8 cellular contexts compared by ENCODE assay signal in genomic region chr1:38004284-38005101, GRCh38. TPM values are rescaled to one million over a fixed set of nuclear protein-coding genes. Genes with fewer than 3 reads are reported as not detected.
A peak's percentile ranks its signal among the peaks of the same experiment; 100 is the strongest.
DNase-seq lines count a peak whose midpoint lies in the region; ATAC-seq, FAIRE-seq and TF ChIP-seq lines count a peak whose summit lies in the region.

No MANE protein-coding gene starts in this region.

- CTCF ChIA-PET in K562 (lab: Yijun Ruan, JAX; ENCODE audit: low intra/inter-chr PET ratio), result no interaction called here

- BruUV-seq in K562 (replicated peaks; lab: Mats Ljungman, UMichigan), result TSS peak; percentile 73

- peak overlapping the region; percentile 4 for H3K27ac Mint-ChIP-seq in type B pancreatic cell

- no peak for TF ChIP-seq RAD21 in K562 (CRISPR knock-in tag; conservative IDR thresholded peaks at IDR 0.05 in 1 of 2, IDR thresholded peaks at IDR 0.05 in 1 of 2)

- no peaks in the 10 kb centered on the region for H3K9me1 ChIP-seq in K562 (ENCODE audit: control insufficient read depth, insufficient read depth, low read length)

- H4K20me1 ChIP-seq in DND-41 (ENCODE audit: insufficient read depth, low read length), result no peaks in the 10 kb centered on the region; the same call in 1 of the 2 replicates
- no peaks in the 10 kb centered on the region for H4K20me1 ChIP-seq in Karpas-422 (ENCODE audit: insufficient read depth, low read depth, low read length)
- 0 out of 2 replicates have a peak, but pooled peaks cover 12% of the 10 kb centered on the region for H4K20me1 ChIP-seq in K562 (replicated peaks; ENCODE audit: control insufficient read depth, insufficient read depth, low read length)

- peak overlapping the region; percentile 88 for H3K4me2 ChIP-seq in DND-41 (ENCODE audit: insufficient read depth, low read length)
- H3K4me2 ChIP-seq in Karpas-422 (ENCODE audit: low read depth, low read length, poor library complexity, severe bottlenecking), result peak overlapping the region; percentile 71
- H3K4me2 ChIP-seq in K562 (ENCODE audit: insufficient read depth, low read length), result peak overlapping the region; percentile 92

- peaks cover 29% of the 10 kb centered on the region for H3K4me1 Mint-ChIP-seq in type B pancreatic cell (ENCODE audit: unreplicated experiment)

- intact Hi-C loops in K562 (cut with micrococcal nuclease), result loop anchor here (1.0 kb wide), 1 partner anchor 8 kb away; the partner anchor contains the start of gene UTP11
- intact Hi-C loops in lower lobe of right lung (cut with DNase I), result no loop called here

- POLR2A ChIA-PET in K562 (lab: Yijun Ruan, JAX), result interaction anchor here (0.5 to 4.3 kb wide), 5 partner anchors 10 to 998 kb away, joined by 3 to 65 read pairs (median 4); partner anchors contain the start of gene SF3A3

- H3K4me3 Mint-ChIP-seq in type B pancreatic cell, result peak overlapping the region; percentile 84

- DNase-seq in DND-41 (no peak), Karpas-422 (no peak), K562 (ENCODE audit: extremely low read depth in 1 of 4, low spot score in 3 of 4) (peak in 1 of 4 experiments; percentile 60), lower lobe of right lung (no peak), type B pancreatic cell (ENCODE audit: extremely low spot score, unreplicated experiment) (no peak), KBM-7 (no peak)

- peak overlapping the region; percentile 66 for H2AFZ ChIP-seq in DND-41 (ENCODE audit: low read depth, low read length)
- peak overlapping the region; percentile 14; the same call in 1 of the 2 replicates for H2AFZ ChIP-seq in Karpas-422 (ENCODE audit: low read length)
- H2AFZ ChIP-seq in K562 (ENCODE audit: low read depth, low read length), result no peak overlapping the region

- no peaks in the 10 kb centered on the region for H3K9me2 ChIP-seq in Karpas-422 (replicated peaks; ENCODE audit: insufficient read depth, low read length)

- no peak for TF ChIP-seq EP300 in K562 (IDR thresholded peaks at IDR 0.05; ENCODE audit: low read length)

- H3K9me3 ChIP-seq in DND-41 (ENCODE audit: insufficient read depth, low read length, severe bottlenecking) (no peaks in the 10 kb centered on the region), Karpas-422 (ENCODE audit: low read length) (no peaks in the 10 kb centered on the region), K562 (replicated peaks; ENCODE audit: control insufficient read depth, insufficient read depth, low read depth, low read length) (no peaks in the 10 kb centered on the region), lower lobe of right lung (no peaks in the 10 kb centered on the region)

- TF ChIP-seq CTCF in DND-41 (IDR thresholded peaks at IDR 0.05; ENCODE audit: borderline replicate concordance, extremely low read depth, low read length, poor library complexity, severe bottlenecking) (no peak), K562 (IDR thresholded peaks at IDR 0.05 in 2 of 3, conservative IDR thresholded peaks at IDR 0.05 in 1 of 3; ENCODE audit: insufficient read depth in 2 of 3, low read depth in 1 of 3, low read length in 3 of 3) (peak; percentile 21 to 37 (median 29); a peak in 3 of 6 replicates), lower lobe of right lung (IDR thresholded peaks at IDR 0.05) (no peak), type B pancreatic cell (conservative IDR thresholded peaks at IDR 0.05) (no peak)

- H3K79me2 ChIP-seq in DND-41 (ENCODE audit: insufficient read depth, low read length), result no peaks in the 10 kb centered on the region
- no peaks in the 10 kb centered on the region for H3K79me2 ChIP-seq in Karpas-422 (ENCODE audit: low read length)
- H3K79me2 ChIP-seq in K562 (ENCODE audit: control insufficient read depth, insufficient read depth, low read length), result peaks cover 66% of the 10 kb centered on the region

- H3K9ac ChIP-seq in DND-41 (ENCODE audit: low read depth, low read length) (peak overlapping the region; percentile 56), Karpas-422 (ENCODE audit: low read length) (peak overlapping the region; percentile 60), K562 (ENCODE audit: insufficient read depth in 1 of 2, low read depth in 2 of 2, low read length in 2 of 2) (peak overlapping the region; percentile 86 to 99)

- H3K36me3 Mint-ChIP-seq in type B pancreatic cell, result no peaks in the 10 kb centered on the region

- no peaks in the 10 kb centered on the region for H3K36me3 ChIP-seq in DND-41 (ENCODE audit: insufficient read depth, low read length)
- no peaks in the 10 kb centered on the region for H3K36me3 ChIP-seq in Karpas-422 (ENCODE audit: insufficient read depth, low read length)
- H3K36me3 ChIP-seq in K562 (ENCODE audit: control insufficient read depth, insufficient read depth, low read length), result peaks cover 36% of the 10 kb centered on the region
- no peaks in the 10 kb centered on the region for H3K36me3 ChIP-seq in lower lobe of right lung

- ATAC-seq in DND-41 (ENCODE audit: insufficient read depth, low read depth), result no peak
- peak; percentile 14 for ATAC-seq in K562
- no peak for ATAC-seq in lower lobe of right lung
- no peak for ATAC-seq in HG03565 (IDR thresholded peaks at IDR 0.05; ENCODE audit: unreplicated experiment)
- ATAC-seq in HG03520 (IDR thresholded peaks at IDR 0.05; ENCODE audit: unreplicated experiment), result no peak

- WGBS in K562 (ENCODE audit: insufficient coverage, low coverage, missing lambda C conversion rate), result under 1% methylated on average over 26 of the region's 26 CpGs

- H3K27ac ChIP-seq in DND-41 (ENCODE audit: low read length) (peak overlapping the region; percentile 4; the same call in 1 of the 2 replicates), Karpas-422 (ENCODE audit: low read length) (no peak overlapping the region), K562 (ENCODE audit: extremely low read depth, low read depth, low read length) (peak overlapping the region; percentile 80), lower lobe of right lung (peak overlapping the region; percentile 74)

- no peaks in the 10 kb centered on the region for H3K9me3 Mint-ChIP-seq in type B pancreatic cell

- in situ Hi-C loops in K562 (cut with MboI), result no loop called here
- in situ Hi-C loops in KBM-7 (cut with MboI; ENCODE audit: low pct_unique_long_range_greater_than_20kb, low sequenced_read_pairs), result no loop called here

- H3K27me3 ChIP-seq in DND-41 (ENCODE audit: insufficient read depth, low read length, poor library complexity) (no peaks in the 10 kb centered on the region), Karpas-422 (ENCODE audit: low read length) (0 out of 2 replicates have a peak, but pooled peaks cover 4% of the 10 kb centered on the region), K562 (ENCODE audit: control insufficient read depth in 2 of 2, insufficient read depth in 2 of 2, low read length in 2 of 2) (no peaks in the 10 kb centered on the region), lower lobe of right lung (ENCODE audit: low read depth) (no peaks in the 10 kb centered on the region)

- FAIRE-seq in K562 (lab: Jason Lieb, UNC), result peak; percentile 56

- TF ChIP-seq POLR2A in K562 (conservative IDR thresholded peaks at IDR 0.05), result peak; percentile 59

- peaks cover 27% of the 10 kb centered on the region for H3K4me1 ChIP-seq in DND-41 (ENCODE audit: insufficient read depth, low read length)
- peaks cover 10% of the 10 kb centered on the region for H3K4me1 ChIP-seq in Karpas-422 (ENCODE audit: low read length)
- peaks cover 57 to 62% of the 10 kb centered on the region in 2 experiments for H3K4me1 ChIP-seq in K562 (replicated peaks in 1 of 2; ENCODE audit: control insufficient read depth in 2 of 2, insufficient read depth in 2 of 2, low read length in 2 of 2)
- peaks cover 46% of the 10 kb centered on the region for H3K4me1 ChIP-seq in lower lobe of right lung

- peak overlapping the region; percentile 30 to 69; a peak in 3 of 4 replicates for H3K4me3 ChIP-seq in DND-41 (ENCODE audit: low read depth in 1 of 2, low read length in 2 of 2)
- H3K4me3 ChIP-seq in Karpas-422 (ENCODE audit: low read length), result peak overlapping the region; percentile 64; the same call in 1 of the 2 replicates
- H3K4me3 ChIP-seq in K562, result peak overlapping the region; percentile 65
- H3K4me3 ChIP-seq in lower lobe of right lung, result peak overlapping the region; percentile 69

- H3K27me3 Mint-ChIP-seq in type B pancreatic cell, result peaks cover 6% of the 10 kb centered on the region

RNA-seq across cellular contexts. Expression of gene FHL3, which starts 0.8 kb away (rescaled TPM):
- total RNA-seq in Karpas-422 (2014; rRNA removed; shearing (Covaris generic); ENCODE audit: low replicate concordance), result 4.6 and 10.7 TPM in 2 replicates
- 89.8 and 202 TPM in 2 replicates for total RNA-seq in K562 (2011; cell fraction: chromatin; rRNA removed; ENCODE audit: low replicate concordance)
- 99.7 and 116 TPM in 2 replicates for total RNA-seq in K562 (2011; cell fraction: nucleolus; rRNA removed)
- total RNA-seq in K562 (2011; cell fraction: nucleoplasm; rRNA removed), result 98.0 and 139 TPM in 2 replicates
- total RNA-seq in K562 (2014; rRNA removed), result 55.7 and 80.3 TPM in 2 replicates
- total RNA-seq in K562 (2014; rRNA removed; fragmentation: Illumina TruSeq; extraction: Trizol), result 22.6 and 27.7 TPM in 2 replicates
- total RNA-seq in K562 (2015; rRNA removed; fragmentation: Illumina TruSeq; extraction: Trizol), result 34.1 and 35.1 TPM in 2 replicates
- total RNA-seq in K562 (2021), result 123 and 144 TPM in 2 replicates
- polyA plus RNA-seq in K562 (2011; rRNA removed), result 14.8 and 18.9 TPM in 2 replicates
- polyA plus RNA-seq in K562 (2011; cell fraction: cytosol; rRNA removed), result 31.0 and 53.9 TPM in 2 replicates
- polyA plus RNA-seq in K562 (2011; cell fraction: nucleus; rRNA removed), result 58.4 and 84.8 TPM in 2 replicates
- 76.0 and 140 TPM in 2 replicates for polyA plus RNA-seq in K562 (2012)
- 117 and 145 TPM in 2 replicates for polyA plus RNA-seq in K562 (2014; fragmentation: Illumina TruSeq; extraction: Trizol)
- polyA plus RNA-seq in K562 (2014; fragmentation: Nextera tagmentation; extraction: Ambion mirVana), result 1 to 10 TPM; 6.1 to 8.0 TPM
- polyA plus RNA-seq in K562 (2014; rRNA removed), result 56.7 and 61.4 TPM in 2 replicates
- polyA minus RNA-seq in K562 (2011; rRNA and poly(A)+ RNA removed), result 26.4 and 29.9 TPM in 2 replicates
- 46.4 and 60.9 TPM in 2 replicates for polyA minus RNA-seq in K562 (2011; cell fraction: cytosol; rRNA and poly(A)+ RNA removed)
- 41.9 and 46.1 TPM in 2 replicates for polyA minus RNA-seq in K562 (2011; cell fraction: nucleus; rRNA and poly(A)+ RNA removed)
- total RNA-seq in lower lobe of right lung, result 16.9 TPM
- total RNA-seq in type B pancreatic cell (ENCODE audit: low replicate concordance), result 7.0 and 25.1 TPM in 2 replicates

RNA-seq across cellular contexts. Expression of gene UTP11, which starts 8.0 kb away (rescaled TPM):
- total RNA-seq in Karpas-422 (2014; rRNA removed; shearing (Covaris generic); ENCODE audit: low replicate concordance), result 27.3 and 31.1 TPM in 2 replicates
- 67.0 and 115 TPM in 2 replicates for total RNA-seq in K562 (2011; cell fraction: chromatin; rRNA removed; ENCODE audit: low replicate concordance)
- total RNA-seq in K562 (2011; cell fraction: nucleolus; rRNA removed), result 37.6 and 49.2 TPM in 2 replicates
- total RNA-seq in K562 (2011; cell fraction: nucleoplasm; rRNA removed), result 97.2 and 146 TPM in 2 replicates
- 125 and 137 TPM in 2 replicates for total RNA-seq in K562 (2014; rRNA removed)
- total RNA-seq in K562 (2014; rRNA removed; fragmentation: Illumina TruSeq; extraction: Trizol), result 215 and 251 TPM in 2 replicates
- 214 and 221 TPM in 2 replicates for total RNA-seq in K562 (2015; rRNA removed; fragmentation: Illumina TruSeq; extraction: Trizol)
- 124 and 129 TPM in 2 replicates for total RNA-seq in K562 (2021)
- polyA plus RNA-seq in K562 (2011; rRNA removed), result 67.6 and 91.1 TPM in 2 replicates
- 22.4 and 42.7 TPM in 2 replicates for polyA plus RNA-seq in K562 (2011; cell fraction: cytosol; rRNA removed)
- 18.0 and 28.1 TPM in 2 replicates for polyA plus RNA-seq in K562 (2011; cell fraction: nucleus; rRNA removed)
- 76.5 and 96.7 TPM in 2 replicates for polyA plus RNA-seq in K562 (2012)
- 329 and 378 TPM in 2 replicates for polyA plus RNA-seq in K562 (2014; fragmentation: Illumina TruSeq; extraction: Trizol)
- polyA plus RNA-seq in K562 (2014; fragmentation: Nextera tagmentation; extraction: Ambion mirVana), result 100 to 1,000 TPM; 269 to 303 TPM
- 167 and 253 TPM in 2 replicates for polyA plus RNA-seq in K562 (2014; rRNA removed)
- 46.0 and 51.0 TPM in 2 replicates for polyA minus RNA-seq in K562 (2011; rRNA and poly(A)+ RNA removed)
- 25.8 and 26.4 TPM in 2 replicates for polyA minus RNA-seq in K562 (2011; cell fraction: cytosol; rRNA and poly(A)+ RNA removed)
- polyA minus RNA-seq in K562 (2011; cell fraction: nucleus; rRNA and poly(A)+ RNA removed), result 17.6 and 38.0 TPM in 2 replicates
- total RNA-seq in lower lobe of right lung, result 22.8 TPM
- 22.7 and 33.1 TPM in 2 replicates for total RNA-seq in type B pancreatic cell (ENCODE audit: low replicate concordance)

RNA-seq across cellular contexts. Expression of gene SF3A3, which starts 14.7 kb away (rescaled TPM):
- total RNA-seq in Karpas-422 (2014; rRNA removed; shearing (Covaris generic); ENCODE audit: low replicate concordance), result 56.8 and 124 TPM in 2 replicates
- 120 and 207 TPM in 2 replicates for total RNA-seq in K562 (2011; cell fraction: chromatin; rRNA removed; ENCODE audit: low replicate concordance)
- total RNA-seq in K562 (2011; cell fraction: nucleolus; rRNA removed), result 64.9 and 65.3 TPM in 2 replicates
- 96.5 and 110 TPM in 2 replicates for total RNA-seq in K562 (2011; cell fraction: nucleoplasm; rRNA removed)
- total RNA-seq in K562 (2014; rRNA removed) (237 and 305 TPM in 2 replicates), K562 (2014; rRNA removed; fragmentation: Illumina TruSeq; extraction: Trizol) (303 and 319 TPM in 2 replicates), K562 (2015; rRNA removed; fragmentation: Illumina TruSeq; extraction: Trizol) (348 and 384 TPM in 2 replicates), K562 (2021) (177 and 184 TPM in 2 replicates), lower lobe of right lung (41.8 TPM), type B pancreatic cell (ENCODE audit: low replicate concordance) (56.1 and 86.5 TPM in 2 replicates)
- polyA plus RNA-seq in K562 (2011; rRNA removed) (131 and 193 TPM in 2 replicates), K562 (2014; fragmentation: Illumina TruSeq; extraction: Trizol) (305 and 350 TPM in 2 replicates), K562 (2014; fragmentation: Nextera tagmentation; extraction: Ambion mirVana) (100 to 1,000 TPM; 197 to 467 TPM), K562 (2014; rRNA removed) (237 and 245 TPM in 2 replicates)
- 44.6 and 75.3 TPM in 2 replicates for polyA plus RNA-seq in K562 (2011; cell fraction: cytosol; rRNA removed)
- 44.8 and 71.7 TPM in 2 replicates for polyA plus RNA-seq in K562 (2011; cell fraction: nucleus; rRNA removed)
- 105 and 258 TPM in 2 replicates for polyA plus RNA-seq in K562 (2012)
- polyA minus RNA-seq in K562 (2011; rRNA and poly(A)+ RNA removed), result 201 and 210 TPM in 2 replicates
- 101 and 121 TPM in 2 replicates for polyA minus RNA-seq in K562 (2011; cell fraction: cytosol; rRNA and poly(A)+ RNA removed)
- 39.4 and 86.4 TPM in 2 replicates for polyA minus RNA-seq in K562 (2011; cell fraction: nucleus; rRNA and poly(A)+ RNA removed)

RNA-seq across cellular contexts. Expression of gene POU3F1, which starts 42.1 kb away (rescaled TPM):
- total RNA-seq in Karpas-422 (2014; rRNA removed; shearing (Covaris generic); ENCODE audit: low replicate concordance), result 0.07 TPM in 1 of 2 replicates, not detected in the other
- not detected in 2 replicates for total RNA-seq in K562 (2011; cell fraction: chromatin; rRNA removed; ENCODE audit: low replicate concordance)
- 0.13 TPM in 1 of 2 replicates, not detected in the other for total RNA-seq in K562 (2011; cell fraction: nucleolus; rRNA removed)
- total RNA-seq in K562 (2011; cell fraction: nucleoplasm; rRNA removed), result not detected in 2 replicates
- 0.08 and 0.09 TPM in 2 replicates for total RNA-seq in K562 (2014; rRNA removed)
- not detected in 2 replicates for total RNA-seq in K562 (2014; rRNA removed; fragmentation: Illumina TruSeq; extraction: Trizol)
- not detected in 2 replicates for total RNA-seq in K562 (2015; rRNA removed; fragmentation: Illumina TruSeq; extraction: Trizol)
- not detected in 2 replicates for total RNA-seq in K562 (2021)
- polyA plus RNA-seq in K562 (2011; rRNA removed), result 0.05 TPM in 1 of 2 replicates, not detected in the other
- not detected in 2 replicates for polyA plus RNA-seq in K562 (2011; cell fraction: cytosol; rRNA removed)
- polyA plus RNA-seq in K562 (2011; cell fraction: nucleus; rRNA removed), result 0.06 and 0.15 TPM in 2 replicates
- polyA plus RNA-seq in K562 (2012), result not detected in 2 replicates
- polyA plus RNA-seq in K562 (2014; fragmentation: Illumina TruSeq; extraction: Trizol), result not detected in 2 replicates
- not detected for polyA plus RNA-seq in K562 (2014; fragmentation: Nextera tagmentation; extraction: Ambion mirVana)
- not detected in 2 replicates for polyA plus RNA-seq in K562 (2014; rRNA removed)
- polyA minus RNA-seq in K562 (2011; rRNA and poly(A)+ RNA removed), result not detected in 2 replicates
- not detected in 2 replicates for polyA minus RNA-seq in K562 (2011; cell fraction: cytosol; rRNA and poly(A)+ RNA removed)
- 0.13 and 0.33 TPM in 2 replicates for polyA minus RNA-seq in K562 (2011; cell fraction: nucleus; rRNA and poly(A)+ RNA removed)
- not detected for total RNA-seq in lower lobe of right lung
- 0.69 and 2.8 TPM in 2 replicates for total RNA-seq in type B pancreatic cell (ENCODE audit: low replicate concordance)

RNA-seq across cellular contexts. Expression of gene INPP5B, which starts 57.6 kb away (rescaled TPM):
- total RNA-seq in Karpas-422 (2014; rRNA removed; shearing (Covaris generic); ENCODE audit: low replicate concordance), result 45.7 and 47.0 TPM in 2 replicates
- total RNA-seq in K562 (2011; cell fraction: chromatin; rRNA removed; ENCODE audit: low replicate concordance), result 143 and 150 TPM in 2 replicates
- total RNA-seq in K562 (2011; cell fraction: nucleolus; rRNA removed), result 71.7 and 79.2 TPM in 2 replicates
- total RNA-seq in K562 (2011; cell fraction: nucleoplasm; rRNA removed), result 90.1 and 108 TPM in 2 replicates
- total RNA-seq in K562 (2014; rRNA removed) (25.2 and 33.7 TPM in 2 replicates), K562 (2014; rRNA removed; fragmentation: Illumina TruSeq; extraction: Trizol) (26.3 and 27.9 TPM in 2 replicates), K562 (2015; rRNA removed; fragmentation: Illumina TruSeq; extraction: Trizol) (22.2 and 23.6 TPM in 2 replicates), K562 (2021) (27.8 and 28.7 TPM in 2 replicates), lower lobe of right lung (42.5 TPM), type B pancreatic cell (ENCODE audit: low replicate concordance) (16.1 and 19.3 TPM in 2 replicates)
- polyA plus RNA-seq in K562 (2011; rRNA removed) (20.9 and 27.8 TPM in 2 replicates), K562 (2014; fragmentation: Illumina TruSeq; extraction: Trizol) (19.7 and 19.8 TPM in 2 replicates), K562 (2014; fragmentation: Nextera tagmentation; extraction: Ambion mirVana) (10 to 100 TPM; 14.1 to 16.5 TPM), K562 (2014; rRNA removed) (18.5 and 20.9 TPM in 2 replicates)
- 13.6 and 20.1 TPM in 2 replicates for polyA plus RNA-seq in K562 (2011; cell fraction: cytosol; rRNA removed)
- polyA plus RNA-seq in K562 (2011; cell fraction: nucleus; rRNA removed), result 33.3 and 37.6 TPM in 2 replicates
- 10.8 and 18.4 TPM in 2 replicates for polyA plus RNA-seq in K562 (2012)
- 43.4 and 44.7 TPM in 2 replicates for polyA minus RNA-seq in K562 (2011; rRNA and poly(A)+ RNA removed)
- 23.4 and 25.6 TPM in 2 replicates for polyA minus RNA-seq in K562 (2011; cell fraction: cytosol; rRNA and poly(A)+ RNA removed)
- polyA minus RNA-seq in K562 (2011; cell fraction: nucleus; rRNA and poly(A)+ RNA removed), result 26.3 and 44.0 TPM in 2 replicates

Comparison
In these comparisons a context has a peak if more than half of its experiments do, and no peak if none do; other contexts are left out.
1. CTCF ChIP-seq: peak in K562 (3 of 3); none in DND-41 (single experiment), lower lobe of right lung (single experiment) and type B pancreatic cell (single experiment).
2. Peak in every context shown above with its lines, with median percentiles within 50 percentile points of each other: H3K4me2 ChIP-seq, H3K4me3 ChIP-seq and H3K9ac ChIP-seq.